In the genomic region with DNA sequence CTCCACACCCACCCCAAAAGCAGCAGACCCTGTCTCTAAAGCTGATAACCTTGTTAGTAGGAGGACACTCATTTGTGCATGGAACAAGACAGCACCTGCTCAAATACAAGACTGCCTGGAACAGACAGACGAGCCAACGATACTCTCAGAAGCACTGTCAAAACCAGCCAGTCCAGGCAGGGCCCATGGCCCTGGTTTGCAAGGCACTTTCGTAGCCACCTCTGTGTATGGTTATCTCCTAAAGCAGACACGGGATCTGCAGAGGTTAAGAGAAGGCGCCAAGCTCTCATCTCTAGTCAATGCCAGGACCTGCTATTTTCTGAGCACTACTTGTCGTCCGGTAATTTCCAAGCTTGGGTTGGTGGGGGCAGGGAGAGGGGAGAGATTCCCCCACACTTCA, we compare ENCODE assay signal across 15 cellular contexts. TPM values are rescaled to one million over a fixed set of nuclear protein-coding genes. Genes with fewer than 3 reads are reported as not detected.
"Had no signal": no experiment of that assay in that cellular context is flagged by ENCODE, and none has a peak within 500 bp of the region (broad histone marks: within the 10 kb centered on the region; RNA-seq: fewer than 3 reads in every experiment).

No MANE protein-coding gene starts in this region.

- H3K9me3 ChIP-seq: thyroid gland, upper lobe of right lung had no signal

- H3K4me3 Mint-ChIP-seq: activated B cell treated with CpG ODN at 0.5 μM for 24 hours; activated naive CD8-positive, alpha-beta T cell treated with anti-CD3 and anti-CD28 coated beads for 36 hours; activated T-cell treated with anti-CD3 and anti-CD28 coated beads, Interleukin-2, amount 50 U/mL, for 4 hours; immature natural killer cell; naive B cell; neural crest cell; T-helper 1 cell treated with Interleukin-12 subunit alpha and Interleukin-12 subunit beta and Interleukin-4 antibody, amounts not matched to agents 30 μg/mL and 1 μg/mL, for 36 hours had no signal

- H3K79me2 ChIP-seq: hepatocyte had no signal

- H3K36me3 Mint-ChIP-seq: activated naive CD8-positive, alpha-beta T cell treated with anti-CD3 and anti-CD28 coated beads for 36 hours; immature natural killer cell; naive B cell had no signal

- H3K36me3 ChIP-seq: thyroid gland, upper lobe of right lung had no signal

- H3K9me3 Mint-ChIP-seq: activated B cell treated with CpG ODN at 0.5 μM for 24 hours; activated naive CD8-positive, alpha-beta T cell treated with anti-CD3 and anti-CD28 coated beads for 36 hours; activated T-cell treated with anti-CD3 and anti-CD28 coated beads, Interleukin-2, amount 50 U/mL, for 4 hours; activated T-helper 2 cell treated with anti-CD3 and anti-CD28 coated beads, Interferon-gamma antibody, Interleukin-2, Interleukin-4, amounts not matched to agents 10 μg/mL and 5 μg/mL and 100 μg/mL, durations not matched to agents 14 hours and 24 hours and 36 hours; immature natural killer cell; neural crest cell; T-helper 1 cell treated with Interleukin-12 subunit alpha and Interleukin-12 subunit beta and Interleukin-4 antibody, amounts not matched to agents 30 μg/mL and 1 μg/mL, for 36 hours had no signal

- H3K27ac ChIP-seq: hepatocyte, thyroid gland, upper lobe of right lung had no signal

- H2AFZ ChIP-seq: hepatocyte had no signal

- H3K4me3 ChIP-seq: hepatocyte, lung, thyroid gland, upper lobe of right lung had no signal

- H3K27me3 ChIP-seq: thyroid gland had no signal

- H3K27ac Mint-ChIP-seq: activated B cell treated with CpG ODN at 0.5 μM for 24 hours; activated naive CD8-positive, alpha-beta T cell treated with anti-CD3 and anti-CD28 coated beads for 36 hours; activated T-helper 2 cell treated with anti-CD3 and anti-CD28 coated beads, Interferon-gamma antibody, Interleukin-2, Interleukin-4, amounts not matched to agents 10 μg/mL and 5 μg/mL and 100 μg/mL, durations not matched to agents 14 hours and 24 hours and 36 hours; immature natural killer cell; naive B cell; T-helper 1 cell treated with Interleukin-12 subunit alpha and Interleukin-12 subunit beta and Interleukin-4 antibody, amounts not matched to agents 30 μg/mL and 1 μg/mL, for 36 hours had no signal

RNA-seq across cellular contexts. Expression of a gene that starts 10.5 kb away (rescaled TPM):
- total RNA-seq: activated B cell treated with CpG ODN at 0.5 μM for 24 hours; activated CD8-positive, alpha-beta memory T cell treated with anti-CD3 and anti-CD28 coated beads for 36 hours; activated naive CD8-positive, alpha-beta T cell treated with anti-CD3 and anti-CD28 coated beads for 36 hours; fibroblast of lung; kidney epithelial cell had no signal
- polyA plus RNA-seq: immature natural killer cell had no signal
